12 cellular contexts compared by ENCODE assay signal in the genomic region with DNA sequence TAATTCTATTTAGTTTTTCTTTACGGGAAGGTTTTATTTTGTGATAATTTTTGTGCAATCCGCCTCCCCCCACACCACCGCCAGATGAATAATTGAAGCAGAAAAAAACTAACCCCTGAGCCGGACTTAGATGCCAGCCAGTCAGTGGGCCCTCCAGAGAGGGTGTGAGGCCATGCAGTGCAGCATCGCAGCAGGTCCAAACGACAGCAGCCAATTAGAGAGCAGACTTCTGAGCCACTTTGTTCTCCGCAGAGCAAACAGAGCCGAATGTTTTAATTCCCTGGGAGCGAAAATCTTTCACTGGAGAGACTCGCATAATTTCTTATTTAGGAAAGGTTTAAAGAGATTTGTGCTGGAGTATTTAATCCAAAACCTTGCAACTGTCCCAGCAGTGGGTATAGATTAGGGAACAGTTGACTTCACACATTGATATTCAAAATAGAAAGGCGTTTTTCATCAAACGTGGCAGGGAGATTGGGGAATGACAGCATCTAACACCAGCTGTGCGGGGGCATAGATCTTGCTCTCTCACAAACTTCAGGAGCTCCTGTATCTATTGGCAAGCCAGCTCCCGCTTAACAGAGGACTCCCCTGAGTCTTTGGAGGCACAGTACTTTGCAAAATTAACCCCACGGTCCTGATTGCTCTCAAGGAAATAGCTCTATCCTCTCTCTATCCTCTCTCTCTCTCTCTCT.
A peak's percentile ranks its signal among the peaks of the same experiment; 100 is the strongest.
DNase-seq lines count a peak whose midpoint lies in the region; ATAC-seq lines count a peak whose summit lies in the region.
"Had no signal": no experiment of that assay in that cellular context is flagged by ENCODE, and none has a peak within 500 bp of the region (broad histone marks: within the 10 kb centered on the region; RNA-seq: fewer than 3 reads in every experiment).

No MANE protein-coding gene starts in this region.

- peak; percentile 8 to 54 for DNase-seq in NCI-H524 (lab: John Stamatoyannopoulos, UW)
- no peak for DNase-seq in NCI-H524 treated with DMSO at 0.1 percent for 48 hours (lab: John Stamatoyannopoulos, UW)
- DNase-seq in NCI-H748 (lab: John Stamatoyannopoulos, UW; ENCODE audit: unreplicated experiment): peak; percentile 64
- peak; percentile 26 for DNase-seq in iPS-NIHi11 (ENCODE audit: low spot score)
- peak; percentile 25 for DNase-seq in superior temporal gyrus (ENCODE audit: extremely low spot score)
- no peak for DNase-seq in left colon
- DNase-seq in SW 1271 (lab: John Stamatoyannopoulos, UW): no peak
- no peak for DNase-seq in islet precursor cell
- DNase-seq: activated CD8-positive, alpha-beta T cell treated with anti-CD3 and anti-CD28 coated beads for 36 hours; activated effector memory CD4-positive, alpha-beta T cell treated with Interleukin-2 at 50 U/mL for 16 hours had no signal

- intact Hi-C loops in left colon (cut with DNase I, micrococcal nuclease): no loop called here

- ATAC-seq in left colon: no peak
- ATAC-seq: activated CD8-positive, alpha-beta T cell treated with anti-CD3 and anti-CD28 coated beads for 36 hours; gastroesophageal sphincter; stimulated activated memory B cell treated with anti-CD40 and anti-IgM and Interleukin-4, amounts not matched to agents 10 μg/mL and 1 μg/mL and 100 μg/mL, for 72 hours had no signal

Comparison
In these comparisons a context has a peak if more than half of its experiments do, and no peak if none do; other contexts are left out.
1. DNase-seq: peak in NCI-H524 (2 of 2), NCI-H748 (single experiment), iPS-NIHi11 (single experiment) and superior temporal gyrus (single experiment); none in NCI-H524 treated with DMSO at 0.1 percent for 48 hours (single experiment), left colon (0 of 2), SW 1271 (0 of 2) and islet precursor cell (single experiment).